In genomic region chr5:99562937-99563632, GRCh38 we compare ENCODE assay signal across 7 cellular contexts.
DNase-seq lines count a peak whose midpoint lies in the region; ATAC-seq, FAIRE-seq and TF ChIP-seq lines count a peak whose summit lies in the region.
"Not testable (repeated sequence)": the region's sequence is repeated elsewhere in the genome, so short reads cannot be mapped to it uniquely, and the experiment has no call there.

No MANE protein-coding gene starts in this region.

- POLR2A ChIA-PET in HepG2 (lab: Yijun Ruan, JAX), result not testable (repeated sequence)

- H3K36me3 Mint-ChIP-seq in Calu3 (ENCODE audit: insufficient read depth, unreplicated experiment); endodermal cell (ENCODE audit: low read depth): not testable (repeated sequence)
- peaks cover 6 to 25% (median 7%) of the 10 kb centered on the region in 3 experiments for H3K36me3 Mint-ChIP-seq in H9 (ENCODE audit: insufficient read depth in 1 of 3, low read depth in 3 of 3)

- H3K9me3 Mint-ChIP-seq in Calu3 (ENCODE audit: low read depth, unreplicated experiment), result not testable (repeated sequence)
- H3K9me3 Mint-ChIP-seq in H9, result peaks cover 23 to 27% of the 10 kb centered on the region in 2 experiments
- peaks cover 20% of the 10 kb centered on the region for H3K9me3 Mint-ChIP-seq in endodermal cell

- not testable (repeated sequence) for H3K27ac Mint-ChIP-seq in Calu3 (ENCODE audit: unreplicated experiment); endodermal cell
- H3K27ac Mint-ChIP-seq in H9, result 0 out of 7 replicates have a peak overlapping the region, but pooled peaks of 1 of the 3 experiments have one; percentile 74

- TF ChIP-seq CTCF in Calu3 (IDR thresholded peaks at IDR 0.05; ENCODE audit: unreplicated experiment); H9 (conservative IDR thresholded peaks at IDR 0.05); endodermal cell (conservative IDR thresholded peaks at IDR 0.05); HepG2 (CRISPR knock-in tag; IDR thresholded peaks at IDR 0.05): not testable (repeated sequence)

- H2BK12ac ChIP-seq in H9 (ENCODE audit: insufficient read length, low read depth, low read length), result not testable (repeated sequence)

- CTCF ChIA-PET in Calu3 (lab: Charles Lee); HepG2 (lab: Yijun Ruan, JAX; ENCODE audit: low intra/inter-chr PET ratio, low total read pairs): not testable (repeated sequence)

- H3K4me2 ChIP-seq in H9 (ENCODE audit: insufficient read depth, insufficient read length, low read length); HepG2 (ENCODE audit: low read depth, low read length): not testable (repeated sequence)

- H2BK120ac ChIP-seq in H9 (ENCODE audit: low read depth, low read length, poor library complexity, severe bottlenecking), result not testable (repeated sequence)

- not testable (repeated sequence) for H2AK5ac ChIP-seq in H9 (ENCODE audit: insufficient read length, low read length)

- intact Hi-C loops in Calu3 (cut with micrococcal nuclease; ENCODE audit: unreplicated experiment); HepG2 (cut with micrococcal nuclease; ENCODE audit: unreplicated experiment): not testable (repeated sequence)

- not testable (repeated sequence) for TF ChIP-seq POLR2A in HepG2 (IDR thresholded peaks at IDR 0.05; ENCODE audit: insufficient read depth in 1 of 2, low read depth in 2 of 2, low read length in 2 of 2)

- not testable (repeated sequence) for H3K79me2 ChIP-seq in H9 (ENCODE audit: insufficient read depth, low read length); HepG2 (ENCODE audit: insufficient read depth, low read length)

- DNase-seq in Calu3 (peak; percentile 33), H9 (peak; percentile 70), NCI-H526 (lab: John Stamatoyannopoulos, UW) (peak; percentile 8 to 60), NCI-H748 (lab: John Stamatoyannopoulos, UW; ENCODE audit: unreplicated experiment) (peak; percentile 8), T-helper 22 cell (ENCODE audit: low read depth) (peak; percentile 0), endodermal cell (peak; percentile 80)
- not testable (repeated sequence) for DNase-seq in HepG2 (ENCODE audit: low spot score)

- not testable (repeated sequence) for H3K23me2 ChIP-seq in H9 (ENCODE audit: insufficient read length, low read depth, low read length, poor library complexity, severe bottlenecking)

- not testable (repeated sequence) for TF ChIP-seq RAD21 in HepG2 (CRISPR knock-in tag; IDR thresholded peaks at IDR 0.05)

- H4K20me1 ChIP-seq in H9 (ENCODE audit: control insufficient read depth, insufficient read depth, insufficient read length); HepG2 (ENCODE audit: insufficient read depth, low read length): not testable (repeated sequence)

- not testable (repeated sequence) for H3K27ac ChIP-seq in H9 (ENCODE audit: insufficient read length, low read depth, low read length); endodermal cell (ENCODE audit: low read depth, low read length); HepG2 (ENCODE audit: extremely low read length, insufficient read depth, low read length)

- H3K4me1 Mint-ChIP-seq in Calu3 (ENCODE audit: low read depth, unreplicated experiment); H9; endodermal cell: not testable (repeated sequence)

- H3K4me1 ChIP-seq in H9 (ENCODE audit: insufficient read depth, low read length); endodermal cell (ENCODE audit: control insufficient read depth, insufficient read depth, low read length); HepG2 (ENCODE audit: insufficient read depth, low read length): not testable (repeated sequence)

- H3K9me3 ChIP-seq in H9 (ENCODE audit: control insufficient read depth, low read depth, low read length); endodermal cell (ENCODE audit: control insufficient read depth, low read length); HepG2 (ENCODE audit: low read length): not testable (repeated sequence)

- not testable (repeated sequence) for BruUV-seq in Calu3 (replicated peaks; lab: Mats Ljungman, UMichigan); HepG2 (replicated peaks; lab: Mats Ljungman, UMichigan)

- H3K18ac ChIP-seq in H9 (ENCODE audit: insufficient read length, low read depth, low read length), result not testable (repeated sequence)

- H3K27me3 ChIP-seq in H9 (ENCODE audit: insufficient read depth, low read length); endodermal cell (ENCODE audit: control insufficient read depth, insufficient read depth, low read length, poor library complexity, severe bottlenecking); HepG2 (ENCODE audit: control insufficient read depth in 1 of 2, insufficient read depth in 2 of 2, low read length in 2 of 2): not testable (repeated sequence)

- H3K14ac ChIP-seq in H9 (ENCODE audit: insufficient read depth, low read length), result not testable (repeated sequence)

- not testable (repeated sequence) for H3K9ac ChIP-seq in H9 (ENCODE audit: extremely low read depth, insufficient read length, low read length); endodermal cell (ENCODE audit: extremely low read depth, low read length, poor library complexity, severe bottlenecking); HepG2 (ENCODE audit: insufficient read depth, low read depth, low read length)

- WGBS in H9 (ENCODE audit: extremely low coverage, insufficient read length, low lambda C conversion rate), result no CpG with 5 or more reads among the region's 16 CpGs
- 73 to 84% methylated on average over 7 to 16 of the region's 16 CpGs for WGBS in endodermal cell (ENCODE audit: insufficient coverage in 1 of 2, insufficient read length in 1 of 2), 2 experiments
- 20% methylated on average over 7 of the region's 16 CpGs for WGBS in HepG2 (ENCODE audit: low lambda C conversion rate)

- H2BK20ac ChIP-seq in H9 (ENCODE audit: low read depth, low read length, poor library complexity, severe bottlenecking), result not testable (repeated sequence)

- in situ Hi-C loops in HepG2 (cut with HindIII; ENCODE audit: extremely low pct_ligation_motif_present, low pct_unique_long_range_greater_than_20kb), result not testable (repeated sequence)

- not testable (repeated sequence) for H3K56ac ChIP-seq in H9 (ENCODE audit: insufficient read length, low read depth, low read length)

- H3K79me1 ChIP-seq in H9 (ENCODE audit: insufficient read depth, low read depth, low read length, poor library complexity, severe bottlenecking), result not testable (repeated sequence)

- not testable (repeated sequence) for H3K27me3 Mint-ChIP-seq in Calu3 (ENCODE audit: unreplicated experiment); endodermal cell (ENCODE audit: insufficient read depth)
- H3K27me3 Mint-ChIP-seq in H9 (ENCODE audit: low read depth), result peaks cover 11% of the 10 kb centered on the region; the same call in 1 of the 2 replicates

- H3K4me3 Mint-ChIP-seq in Calu3 (ENCODE audit: low read depth, unreplicated experiment), result peak overlapping the region; percentile 53
- H3K4me3 Mint-ChIP-seq in H9, result peak overlapping the region in 1 of 2 experiments; percentile 54; a peak in 2 of 5 replicates
- not testable (repeated sequence) for H3K4me3 Mint-ChIP-seq in endodermal cell

- not testable (repeated sequence) for H4K8ac ChIP-seq in H9 (replicated peaks; ENCODE audit: insufficient read length, low read depth, low read length)

- not testable (repeated sequence) for ATAC-seq in HepG2

- H4K91ac ChIP-seq in H9 (ENCODE audit: insufficient read length, low read depth, low read length), result not testable (repeated sequence)

- H4K5ac ChIP-seq in H9 (ENCODE audit: insufficient read length, low read depth, low read length), result not testable (repeated sequence)

- not testable (repeated sequence) for H2AFZ ChIP-seq in H9 (ENCODE audit: low read length); HepG2 (ENCODE audit: low read length)

- H2BK15ac ChIP-seq in H9 (ENCODE audit: low read depth, low read length), result not testable (repeated sequence)

- H3T11ph ChIP-seq in H9 (ENCODE audit: low read length), result not testable (repeated sequence)

- not testable (repeated sequence) for H3K4me3 ChIP-seq in endodermal cell (ENCODE audit: low read length); HepG2 (replicated peaks in 1 of 3; ENCODE audit: insufficient read depth in 1 of 3, low read depth in 2 of 3, low read length in 3 of 3)

- not testable (repeated sequence) for FAIRE-seq in HepG2 (lab: Jason Lieb, UNC)

- H3K23ac ChIP-seq in H9 (ENCODE audit: insufficient read length, low read depth, low read length), result not testable (repeated sequence)

- TF ChIP-seq EP300 in HepG2 (IDR thresholded peaks at IDR 0.05; ENCODE audit: low read depth in 2 of 2, low read length in 2 of 2); HepG2 (CRISPR knock-in tag; IDR thresholded peaks at IDR 0.05; ENCODE audit: borderline replicate concordance): not testable (repeated sequence)

- H3K4ac ChIP-seq in H9 (ENCODE audit: low read depth, low read length), result not testable (repeated sequence)

- H2BK5ac ChIP-seq in H9 (ENCODE audit: insufficient read length, low read length), result not testable (repeated sequence)

- not testable (repeated sequence) for H3K36me3 ChIP-seq in endodermal cell (ENCODE audit: control insufficient read depth, insufficient read depth, low read length); HepG2 (replicated peaks in 1 of 2; ENCODE audit: control insufficient read depth in 1 of 2, insufficient read depth in 2 of 2, low read length in 2 of 2)
